Comparison of ENCODE assay signal across 7 cellular contexts in genomic region chr4:40255722-40256281, GRCh38. TPM values are rescaled to one million over a fixed set of nuclear protein-coding genes. Genes with fewer than 3 reads are reported as not detected.
DNase-seq lines count a peak whose midpoint lies in the region; ATAC-seq and TF ChIP-seq lines count a peak whose summit lies in the region.

No MANE protein-coding gene starts in this region.

- H3K27me3 ChIP-seq in GM23338 (ENCODE audit: insufficient read depth) = no peaks in the 10 kb centered on the region
- H3K27me3 ChIP-seq in Panc1 (ENCODE audit: control insufficient read depth, insufficient read depth, low read length) = no peaks in the 10 kb centered on the region
- no peaks in the 10 kb centered on the region for H3K27me3 ChIP-seq in skeletal muscle satellite cell (ENCODE audit: control insufficient read depth, insufficient read depth, low read length)

- CTCF ChIA-PET in Panc1 (lab: Charles Lee) = no interaction called here

- peak overlapping the region; percentile 88; the same call in 1 of the 2 replicates for H2AFZ ChIP-seq in GM23338

- H3K27ac Mint-ChIP-seq in GM23338 = no peak overlapping the region

- in situ Hi-C loops in Panc1 (cut with HindIII; ENCODE audit: low pct_unique_long_range_greater_than_20kb, low sequenced_read_pairs) = no loop called here

- POLR2A ChIA-PET in Panc1 (lab: Charles Lee) = interaction anchor here (0.6 kb wide), 1 partner anchor 54 kb away, joined by 8 read pairs; no protein-coding TSS in a partner anchor

- no peaks in the 10 kb centered on the region for H4K20me1 ChIP-seq in GM23338 (replicated peaks; ENCODE audit: insufficient read depth)

- no peaks in the 10 kb centered on the region for H3K36me3 Mint-ChIP-seq in GM23338 (ENCODE audit: low read depth)

- H3K4me1 ChIP-seq in GM23338 (ENCODE audit: insufficient read depth) (0 out of 2 replicates have a peak, but pooled peaks cover 5% of the 10 kb centered on the region), Panc1 (ENCODE audit: control insufficient read depth, insufficient read depth, low read length) (peaks cover 32% of the 10 kb centered on the region), skeletal muscle satellite cell (ENCODE audit: control insufficient read depth, insufficient read depth, low read length) (peaks cover 43% of the 10 kb centered on the region)

- H3K4me2 ChIP-seq in GM23338 (no peak overlapping the region), skeletal muscle satellite cell (ENCODE audit: low read length) (peak overlapping the region; percentile 70)

- H3F3A ChIP-seq in GM23338 (replicated peaks; ENCODE audit: low read depth) = no peaks in the 10 kb centered on the region

- H3K36me3 ChIP-seq in GM23338 (ENCODE audit: insufficient read depth) = no peaks in the 10 kb centered on the region
- H3K36me3 ChIP-seq in Panc1 (ENCODE audit: control insufficient read depth, insufficient read depth, low read length) = no peaks in the 10 kb centered on the region
- H3K36me3 ChIP-seq in skeletal muscle satellite cell (ENCODE audit: insufficient read depth, low read length) = no peaks in the 10 kb centered on the region

- H3K9me3 Mint-ChIP-seq in GM23338 = peaks cover 2% of the 10 kb centered on the region; the same call in 1 of the 3 replicates

- H3K4me1 Mint-ChIP-seq in GM23338 = peaks cover 12% of the 10 kb centered on the region; the same call in 2 of the 3 replicates

- intact Hi-C loops in Panc1 (cut with micrococcal nuclease; ENCODE audit: unreplicated experiment) = loop anchor here (10.0 kb wide), 1 partner anchor 81 kb away; no protein-coding TSS in a partner anchor

- H3K27me3 Mint-ChIP-seq in GM23338 (ENCODE audit: insufficient read depth, low read depth, poor library complexity) = no peaks in the 10 kb centered on the region

- no TSS peak for BruUV-seq in Panc1 (replicated peaks; lab: Mats Ljungman, UMichigan)

- H3K4me3 Mint-ChIP-seq in GM23338 = no peak overlapping the region

- H3K79me2 ChIP-seq in GM23338 (replicated peaks; ENCODE audit: insufficient read depth) = no peaks in the 10 kb centered on the region

- H3K9me2 ChIP-seq in GM23338 (ENCODE audit: insufficient read depth) = no peaks in the 10 kb centered on the region

- H3K4me3 ChIP-seq in GM23338 = no peak overlapping the region
- no peak overlapping the region for H3K4me3 ChIP-seq in Panc1 (ENCODE audit: low read depth in 2 of 2, low read length in 2 of 2)
- H3K4me3 ChIP-seq in epithelial cell of esophagus (ENCODE audit: low read length) = no peak overlapping the region
- H3K4me3 ChIP-seq in skeletal muscle satellite cell (ENCODE audit: low read length) = no peak overlapping the region

- peak overlapping the region; percentile 71 for H3K9ac ChIP-seq in skeletal muscle satellite cell (ENCODE audit: low read depth, low read length)

- TF ChIP-seq CTCF in GM23338 (conservative IDR thresholded peaks at IDR 0.05; ENCODE audit: low read depth in 2 of 2) (no peak), Panc1 (IDR thresholded peaks at IDR 0.05) (no peak), epithelial cell of esophagus (IDR thresholded peaks at IDR 0.05; ENCODE audit: insufficient read depth, low read depth, low read length, missing control alignments) (no peak)

- H3K27ac ChIP-seq in GM23338 (ENCODE audit: low read depth) = no peak overlapping the region
- H3K27ac ChIP-seq in Panc1 (ENCODE audit: low read length) = peak overlapping the region; percentile 93

- DNase-seq in GM23338 (ENCODE audit: low spot score) = no peak
- DNase-seq in Panc1 (ENCODE audit: low read depth, low spot score) = peak; percentile 79
- DNase-seq in epithelial cell of esophagus (ENCODE audit: low read depth) = peak; percentile 96
- no peak for DNase-seq in NCI-H1105 (lab: John Stamatoyannopoulos, UW)
- DNase-seq in SIG-M5 treated with dmso at 0.1 percent for 504 hours (lab: John Stamatoyannopoulos, UW; ENCODE audit: unreplicated experiment) = no peak

- ATAC-seq in GM23338 (no peak), Panc1 (peak; percentile 91), GM19452 (IDR thresholded peaks at IDR 0.05; ENCODE audit: unreplicated experiment) (no peak)

- H3K9me3 ChIP-seq in Panc1 (ENCODE audit: control insufficient read depth, insufficient read depth, low read depth, low read length) = peaks cover 3% of the 10 kb centered on the region; the same call in 1 of the 2 replicates
- H3K9me3 ChIP-seq in skeletal muscle satellite cell (replicated peaks; ENCODE audit: low read length) = no peaks in the 10 kb centered on the region

TF ChIP-seq in GM23338, 12 proteins besides CTCF, POLR2A, EP300 and RAD21 (continues in another document):
- no peak for TF ChIP-seq CREB1 (CRISPR knock-in tag; IDR thresholded peaks at IDR 0.05; ENCODE audit: low read depth)
- TF ChIP-seq STAT1 (IDR thresholded peaks at IDR 0.05; ENCODE audit: unreplicated experiment) = no peak
- TF ChIP-seq ZNF462 (CRISPR knock-in tag; IDR thresholded peaks at IDR 0.05) = no peak
- TF ChIP-seq EZH2 (IDR thresholded peaks at IDR 0.05; ENCODE audit: low read depth, unreplicated experiment) = no peak
- TF ChIP-seq ETS1 (IDR thresholded peaks at IDR 0.05) = no peak
- TF ChIP-seq ZNF114 (CRISPR knock-in tag; IDR thresholded peaks at IDR 0.05) = no peak
- TF ChIP-seq JUNB (IDR thresholded peaks at IDR 0.05; ENCODE audit: unreplicated experiment) = no peak
- no peak for TF ChIP-seq POLR2AphosphoS5 (IDR thresholded peaks at IDR 0.05; ENCODE audit: low read depth)
- no peak for TF ChIP-seq EZH2phosphoT487 (IDR thresholded peaks at IDR 0.05; ENCODE audit: unreplicated experiment)

RNA-seq across cellular contexts. Expression of gene RHOH, which starts 59.0 kb away (rescaled TPM):
- 2.7 and 3.7 TPM in 2 replicates for total RNA-seq in GM23338 (2014; rRNA removed; shearing (Covaris generic))
- polyA plus RNA-seq in GM23338 (2016; fragmentation: Nextera tagmentation; extraction: Ambion mirVana) = 1.8 and 2.2 TPM in 2 replicates
- 1.2 TPM for total RNA-seq in Panc1 (2021; ENCODE audit: unreplicated experiment)
- polyA plus RNA-seq in Panc1 (2012; ENCODE audit: insufficient read length) = 0.29 TPM
- total RNA-seq in skeletal muscle satellite cell (2012; rRNA removed) = 0.22 and 0.76 TPM in 2 replicates

Comparison
In these comparisons a context has a peak if more than half of its experiments do, and no peak if none do; other contexts are left out.
1. DNase-seq: peak in Panc1 (single experiment) and epithelial cell of esophagus (single experiment); none in GM23338 (single experiment), NCI-H1105 (single experiment) and SIG-M5 treated with dmso at 0.1 percent for 504 hours (single experiment).